ENCODE assay signal across 2 cellular contexts in genomic region chr17:73758245-73758644, GRCh38.
TF ChIP-seq lines count a peak whose summit lies in the region.

No MANE protein-coding gene starts in this region.

TF ChIP-seq in SK-N-SH, 30 proteins besides CTCF, POLR2A, EP300 and RAD21 (continued from another document):
- TF ChIP-seq USF2 (IDR thresholded peaks at IDR 0.05; ENCODE audit: borderline replicate concordance, low read depth, low read length) (no peak), TAF1 (IDR thresholded peaks at IDR 0.05; ENCODE audit: borderline replicate concordance, low read depth, low read length) (no peak), CHD2 (IDR thresholded peaks at IDR 0.05; ENCODE audit: low read length, partially characterized antibody) (peak; percentile 43), GABPA (IDR thresholded peaks at IDR 0.05; ENCODE audit: low read depth) (no peak), RCOR1 (IDR thresholded peaks at IDR 0.05; ENCODE audit: low read length) (peak; percentile 54; the same call in 1 of the 2 replicates), NRF1 (IDR thresholded peaks at IDR 0.05; ENCODE audit: low read depth, low read length) (no peak)

TF ChIP-seq in SK-N-SH treated with all-trans-retinoic acid at 6 μM for 48 hours, 23 proteins besides CTCF, POLR2A, EP300 and RAD21:
- TF ChIP-seq, protein P1, sequence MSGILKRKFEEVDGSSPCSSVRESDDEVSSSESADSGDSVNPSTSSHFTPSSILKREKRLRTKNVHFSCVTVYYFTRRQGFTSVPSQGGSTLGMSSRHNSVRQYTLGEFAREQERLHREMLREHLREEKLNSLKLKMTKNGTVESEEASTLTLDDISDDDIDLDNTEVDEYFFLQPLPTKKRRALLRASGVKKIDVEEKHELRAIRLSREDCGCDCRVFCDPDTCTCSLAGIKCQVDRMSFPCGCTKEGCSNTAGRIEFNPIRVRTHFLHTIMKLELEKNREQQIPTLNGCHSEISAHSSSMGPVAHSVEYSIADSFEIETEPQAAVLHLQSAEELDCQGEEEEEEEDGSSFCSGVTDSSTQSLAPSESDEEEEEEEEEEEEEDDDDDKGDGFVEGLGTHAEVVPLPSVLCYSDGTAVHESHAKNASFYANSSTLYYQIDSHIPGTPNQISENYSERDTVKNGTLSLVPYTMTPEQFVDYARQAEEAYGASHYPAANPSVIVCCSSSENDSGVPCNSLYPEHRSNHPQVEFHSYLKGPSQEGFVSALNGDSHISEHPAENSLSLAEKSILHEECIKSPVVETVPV (CRISPR knock-in tag; IDR thresholded peaks at IDR 0.05): no peak
- TF ChIP-seq GLIS3 (CRISPR knock-in tag; IDR thresholded peaks at IDR 0.05) (no peak), ZFP30 (CRISPR knock-in tag; IDR thresholded peaks at IDR 0.05) (no peak), OSR1 (CRISPR knock-in tag; IDR thresholded peaks at IDR 0.05) (no peak), ISL1 (CRISPR knock-in tag; IDR thresholded peaks at IDR 0.05) (no peak), ESRRG (CRISPR knock-in tag; IDR thresholded peaks at IDR 0.05) (no peak), BACH2 (CRISPR knock-in tag; IDR thresholded peaks at IDR 0.05; ENCODE audit: borderline replicate concordance) (no peak), TOX (CRISPR knock-in tag; IDR thresholded peaks at IDR 0.05; ENCODE audit: borderline replicate concordance) (no peak)
- TF ChIP-seq, protein P2, sequence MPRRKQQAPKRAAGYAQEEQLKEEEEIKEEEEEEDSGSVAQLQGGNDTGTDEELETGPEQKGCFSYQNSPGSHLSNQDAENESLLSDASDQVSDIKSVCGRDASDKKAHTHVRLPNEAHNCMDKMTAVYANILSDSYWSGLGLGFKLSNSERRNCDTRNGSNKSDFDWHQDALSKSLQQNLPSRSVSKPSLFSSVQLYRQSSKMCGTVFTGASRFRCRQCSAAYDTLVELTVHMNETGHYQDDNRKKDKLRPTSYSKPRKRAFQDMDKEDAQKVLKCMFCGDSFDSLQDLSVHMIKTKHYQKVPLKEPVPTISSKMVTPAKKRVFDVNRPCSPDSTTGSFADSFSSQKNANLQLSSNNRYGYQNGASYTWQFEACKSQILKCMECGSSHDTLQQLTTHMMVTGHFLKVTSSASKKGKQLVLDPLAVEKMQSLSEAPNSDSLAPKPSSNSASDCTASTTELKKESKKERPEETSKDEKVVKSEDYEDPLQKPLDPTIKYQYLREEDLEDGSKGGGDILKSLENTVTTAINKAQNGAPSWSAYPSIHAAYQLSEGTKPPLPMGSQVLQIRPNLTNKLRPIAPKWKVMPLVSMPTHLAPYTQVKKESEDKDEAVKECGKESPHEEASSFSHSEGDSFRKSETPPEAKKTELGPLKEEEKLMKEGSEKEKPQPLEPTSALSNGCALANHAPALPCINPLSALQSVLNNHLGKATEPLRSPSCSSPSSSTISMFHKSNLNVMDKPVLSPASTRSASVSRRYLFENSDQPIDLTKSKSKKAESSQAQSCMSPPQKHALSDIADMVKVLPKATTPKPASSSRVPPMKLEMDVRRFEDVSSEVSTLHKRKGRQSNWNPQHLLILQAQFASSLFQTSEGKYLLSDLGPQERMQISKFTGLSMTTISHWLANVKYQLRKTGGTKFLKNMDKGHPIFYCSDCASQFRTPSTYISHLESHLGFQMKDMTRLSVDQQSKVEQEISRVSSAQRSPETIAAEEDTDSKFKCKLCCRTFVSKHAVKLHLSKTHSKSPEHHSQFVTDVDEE (CRISPR knock-in tag; IDR thresholded peaks at IDR 0.05): no peak
TF ChIP-seq in SK-N-SH treated with all-trans-retinoic acid at 6 μM for 48 hours: peak in this region for 0.
